9 cellular contexts compared by ENCODE assay signal in genomic region chr3:55160241-55160877, GRCh38.
DNase-seq lines count a peak whose midpoint lies in the region; ATAC-seq and TF ChIP-seq lines count a peak whose summit lies in the region.
"Had no signal": no experiment of that assay in that cellular context is flagged by ENCODE, and none has a peak within 500 bp of the region (broad histone marks: within the 10 kb centered on the region; RNA-seq: fewer than 3 reads in every experiment).

No MANE protein-coding gene starts in this region.

- H3K9me3 ChIP-seq in body of pancreas = no peaks in the 10 kb centered on the region

- H3K27ac Mint-ChIP-seq in osteocyte (ENCODE audit: unreplicated experiment) = peak overlapping the region; percentile 87

- no peak overlapping the region for H3K4me3 ChIP-seq in body of pancreas

- intact Hi-C loops in body of pancreas (cut with DNase I) = no loop called here

- TF ChIP-seq CTCF in body of pancreas (IDR thresholded peaks at IDR 0.05) (no peak), osteocyte (IDR thresholded peaks at IDR 0.05) (no peak)

- H3K4me1 ChIP-seq in body of pancreas = no peaks in the 10 kb centered on the region

- DNase-seq in body of pancreas = peak; percentile 18 to 67 (median 36)
- peak; percentile 86 for DNase-seq in osteocyte (ENCODE audit: extremely low spot score, unreplicated experiment)
- no peak for DNase-seq in NCI-H748 (lab: John Stamatoyannopoulos, UW; ENCODE audit: unreplicated experiment)
- no peak for DNase-seq in globus pallidus (ENCODE audit: low spot score)

- no peaks in the 10 kb centered on the region for H3K36me3 Mint-ChIP-seq in osteocyte (ENCODE audit: unreplicated experiment)

- H3K4me3 Mint-ChIP-seq in osteocyte (ENCODE audit: unreplicated experiment) = peak overlapping the region; percentile 32

- H3K27me3 Mint-ChIP-seq in osteocyte (ENCODE audit: unreplicated experiment) = no peaks in the 10 kb centered on the region

- H3K9me3 Mint-ChIP-seq in osteocyte (ENCODE audit: unreplicated experiment) = peaks cover 3% of the 10 kb centered on the region

- H3K27me3 ChIP-seq in body of pancreas = no peaks in the 10 kb centered on the region

- H3K4me1 Mint-ChIP-seq in osteocyte (ENCODE audit: unreplicated experiment) = peaks cover 30% of the 10 kb centered on the region

- WGBS in body of pancreas, 2 donors = 57 to 70% methylated on average over 12 of the region's 12 CpGs

- no peak overlapping the region for H3K27ac ChIP-seq in body of pancreas
- H3K27ac ChIP-seq: KMS-11 had no signal

- H3K36me3 ChIP-seq in body of pancreas (replicated peaks in 1 of 2; ENCODE audit: insufficient read depth in 1 of 2, low read depth in 2 of 2) = no peaks in the 10 kb centered on the region

- peak; percentile 92 for ATAC-seq in GM18858 (IDR thresholded peaks at IDR 0.05; ENCODE audit: unreplicated experiment)
- peak; percentile 71 for ATAC-seq in HG03175 (IDR thresholded peaks at IDR 0.05; ENCODE audit: unreplicated experiment)
- peak; percentile 70 for ATAC-seq in body of pancreas
- ATAC-seq in HG02970 (IDR thresholded peaks at IDR 0.05; ENCODE audit: low FRiP score, unreplicated experiment) = no peak
- no peak for ATAC-seq in GM18861 (IDR thresholded peaks at IDR 0.05; ENCODE audit: unreplicated experiment)

- no peak for TF ChIP-seq POLR2A in body of pancreas (IDR thresholded peaks at IDR 0.05)

Comparison
In these comparisons a context has a peak if more than half of its experiments do, and no peak if none do; other contexts are left out.
1. ATAC-seq: peak in GM18858 (single experiment), HG03175 (single experiment) and body of pancreas (single experiment); none in HG02970 (single experiment) and GM18861 (single experiment).
2. DNase-seq: peak in body of pancreas (4 of 4) and osteocyte (single experiment); none in NCI-H748 (single experiment) and globus pallidus (single experiment).